Comparison of ENCODE assay signal across 2 cellular contexts in the genomic region with DNA sequence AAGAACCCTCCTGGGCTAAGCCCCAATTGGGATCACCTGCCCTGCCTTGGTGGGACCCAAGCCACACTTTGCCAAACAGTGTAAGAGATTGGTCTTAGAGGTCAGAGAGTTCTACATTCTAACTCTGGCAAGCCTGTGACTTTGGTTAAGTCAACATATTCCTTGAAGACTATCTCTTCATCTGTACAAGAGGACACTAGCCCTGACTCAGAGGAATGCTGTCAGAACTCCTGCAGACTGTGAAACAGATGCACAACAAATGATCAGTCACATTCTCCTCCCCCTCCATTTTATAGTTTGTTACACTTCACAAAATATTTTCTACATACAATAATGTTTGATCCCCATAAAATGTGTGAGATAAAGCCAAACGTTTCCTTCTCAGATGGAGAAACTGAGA.
TF ChIP-seq lines count a peak whose summit lies in the region.

No MANE protein-coding gene starts in this region.

TF ChIP-seq in SK-N-SH, 30 proteins besides CTCF, POLR2A, EP300 and RAD21 (continued from another document):
- no peak for TF ChIP-seq FOXM1 (IDR thresholded peaks at IDR 0.05; ENCODE audit: low read depth)
- no peak for TF ChIP-seq MXI1 (IDR thresholded peaks at IDR 0.05; ENCODE audit: low read depth, low read length)
- TF ChIP-seq NFIC (IDR thresholded peaks at IDR 0.05; ENCODE audit: borderline replicate concordance), result no peak
- TF ChIP-seq ELF1 (IDR thresholded peaks at IDR 0.05), result no peak
- TF ChIP-seq YY1 (IDR thresholded peaks at IDR 0.05; ENCODE audit: low read depth), result no peak
- TF ChIP-seq SIN3A (IDR thresholded peaks at IDR 0.05; ENCODE audit: borderline replicate concordance, low read depth, low read length), result no peak
- TF ChIP-seq TAF1 (IDR thresholded peaks at IDR 0.05; ENCODE audit: borderline replicate concordance, low read depth, low read length), result no peak
- TF ChIP-seq, protein P1, sequence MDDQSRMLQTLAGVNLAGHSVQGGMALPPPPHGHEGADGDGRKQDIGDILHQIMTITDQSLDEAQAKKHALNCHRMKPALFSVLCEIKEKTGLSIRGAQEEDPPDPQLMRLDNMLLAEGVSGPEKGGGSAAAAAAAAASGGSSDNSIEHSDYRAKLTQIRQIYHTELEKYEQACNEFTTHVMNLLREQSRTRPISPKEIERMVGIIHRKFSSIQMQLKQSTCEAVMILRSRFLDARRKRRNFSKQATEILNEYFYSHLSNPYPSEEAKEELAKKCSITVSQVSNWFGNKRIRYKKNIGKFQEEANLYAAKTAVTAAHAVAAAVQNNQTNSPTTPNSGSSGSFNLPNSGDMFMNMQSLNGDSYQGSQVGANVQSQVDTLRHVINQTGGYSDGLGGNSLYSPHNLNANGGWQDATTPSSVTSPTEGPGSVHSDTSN (IDR thresholded peaks at IDR 0.05), result peak; percentile 23; the same call in 1 of the 2 replicates
- TF ChIP-seq RXRA (IDR thresholded peaks at IDR 0.05; ENCODE audit: borderline replicate concordance, low read depth), result no peak
- peak; percentile 48; the same call in 1 of the 2 replicates for TF ChIP-seq TCF12 (IDR thresholded peaks at IDR 0.05)
- no peak for TF ChIP-seq GABPA (IDR thresholded peaks at IDR 0.05; ENCODE audit: low read depth)
- TF ChIP-seq MEF2A (IDR thresholded peaks at IDR 0.05; ENCODE audit: borderline replicate concordance, low read depth), result no peak
- TF ChIP-seq, protein P2, sequence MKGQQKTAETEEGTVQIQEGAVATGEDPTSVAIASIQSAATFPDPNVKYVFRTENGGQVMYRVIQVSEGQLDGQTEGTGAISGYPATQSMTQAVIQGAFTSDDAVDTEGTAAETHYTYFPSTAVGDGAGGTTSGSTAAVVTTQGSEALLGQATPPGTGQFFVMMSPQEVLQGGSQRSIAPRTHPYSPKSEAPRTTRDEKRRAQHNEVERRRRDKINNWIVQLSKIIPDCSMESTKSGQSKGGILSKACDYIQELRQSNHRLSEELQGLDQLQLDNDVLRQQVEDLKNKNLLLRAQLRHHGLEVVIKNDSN (IDR thresholded peaks at IDR 0.05; ENCODE audit: borderline replicate concordance, low read depth), result no peak

TF ChIP-seq in SK-N-SH treated with all-trans-retinoic acid at 6 μM for 48 hours, 23 proteins besides CTCF, POLR2A, EP300 and RAD21 (continued from another document):
- TF ChIP-seq, protein P3, sequence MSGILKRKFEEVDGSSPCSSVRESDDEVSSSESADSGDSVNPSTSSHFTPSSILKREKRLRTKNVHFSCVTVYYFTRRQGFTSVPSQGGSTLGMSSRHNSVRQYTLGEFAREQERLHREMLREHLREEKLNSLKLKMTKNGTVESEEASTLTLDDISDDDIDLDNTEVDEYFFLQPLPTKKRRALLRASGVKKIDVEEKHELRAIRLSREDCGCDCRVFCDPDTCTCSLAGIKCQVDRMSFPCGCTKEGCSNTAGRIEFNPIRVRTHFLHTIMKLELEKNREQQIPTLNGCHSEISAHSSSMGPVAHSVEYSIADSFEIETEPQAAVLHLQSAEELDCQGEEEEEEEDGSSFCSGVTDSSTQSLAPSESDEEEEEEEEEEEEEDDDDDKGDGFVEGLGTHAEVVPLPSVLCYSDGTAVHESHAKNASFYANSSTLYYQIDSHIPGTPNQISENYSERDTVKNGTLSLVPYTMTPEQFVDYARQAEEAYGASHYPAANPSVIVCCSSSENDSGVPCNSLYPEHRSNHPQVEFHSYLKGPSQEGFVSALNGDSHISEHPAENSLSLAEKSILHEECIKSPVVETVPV (CRISPR knock-in tag; IDR thresholded peaks at IDR 0.05), result no peak
- TF ChIP-seq, protein P4, sequence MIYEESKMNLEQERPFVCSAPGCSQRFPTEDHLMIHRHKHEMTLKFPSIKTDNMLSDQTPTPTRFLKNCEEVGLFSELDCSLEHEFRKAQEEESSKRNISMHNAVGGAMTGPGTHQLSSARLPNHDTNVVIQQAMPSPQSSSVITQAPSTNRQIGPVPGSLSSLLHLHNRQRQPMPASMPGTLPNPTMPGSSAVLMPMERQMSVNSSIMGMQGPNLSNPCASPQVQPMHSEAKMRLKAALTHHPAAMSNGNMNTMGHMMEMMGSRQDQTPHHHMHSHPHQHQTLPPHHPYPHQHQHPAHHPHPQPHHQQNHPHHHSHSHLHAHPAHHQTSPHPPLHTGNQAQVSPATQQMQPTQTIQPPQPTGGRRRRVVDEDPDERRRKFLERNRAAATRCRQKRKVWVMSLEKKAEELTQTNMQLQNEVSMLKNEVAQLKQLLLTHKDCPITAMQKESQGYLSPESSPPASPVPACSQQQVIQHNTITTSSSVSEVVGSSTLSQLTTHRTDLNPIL (CRISPR knock-in tag; IDR thresholded peaks at IDR 0.05; ENCODE audit: low read depth), result no peak
- no peak for TF ChIP-seq ZFP30 (CRISPR knock-in tag; IDR thresholded peaks at IDR 0.05)
- TF ChIP-seq, protein P5, sequence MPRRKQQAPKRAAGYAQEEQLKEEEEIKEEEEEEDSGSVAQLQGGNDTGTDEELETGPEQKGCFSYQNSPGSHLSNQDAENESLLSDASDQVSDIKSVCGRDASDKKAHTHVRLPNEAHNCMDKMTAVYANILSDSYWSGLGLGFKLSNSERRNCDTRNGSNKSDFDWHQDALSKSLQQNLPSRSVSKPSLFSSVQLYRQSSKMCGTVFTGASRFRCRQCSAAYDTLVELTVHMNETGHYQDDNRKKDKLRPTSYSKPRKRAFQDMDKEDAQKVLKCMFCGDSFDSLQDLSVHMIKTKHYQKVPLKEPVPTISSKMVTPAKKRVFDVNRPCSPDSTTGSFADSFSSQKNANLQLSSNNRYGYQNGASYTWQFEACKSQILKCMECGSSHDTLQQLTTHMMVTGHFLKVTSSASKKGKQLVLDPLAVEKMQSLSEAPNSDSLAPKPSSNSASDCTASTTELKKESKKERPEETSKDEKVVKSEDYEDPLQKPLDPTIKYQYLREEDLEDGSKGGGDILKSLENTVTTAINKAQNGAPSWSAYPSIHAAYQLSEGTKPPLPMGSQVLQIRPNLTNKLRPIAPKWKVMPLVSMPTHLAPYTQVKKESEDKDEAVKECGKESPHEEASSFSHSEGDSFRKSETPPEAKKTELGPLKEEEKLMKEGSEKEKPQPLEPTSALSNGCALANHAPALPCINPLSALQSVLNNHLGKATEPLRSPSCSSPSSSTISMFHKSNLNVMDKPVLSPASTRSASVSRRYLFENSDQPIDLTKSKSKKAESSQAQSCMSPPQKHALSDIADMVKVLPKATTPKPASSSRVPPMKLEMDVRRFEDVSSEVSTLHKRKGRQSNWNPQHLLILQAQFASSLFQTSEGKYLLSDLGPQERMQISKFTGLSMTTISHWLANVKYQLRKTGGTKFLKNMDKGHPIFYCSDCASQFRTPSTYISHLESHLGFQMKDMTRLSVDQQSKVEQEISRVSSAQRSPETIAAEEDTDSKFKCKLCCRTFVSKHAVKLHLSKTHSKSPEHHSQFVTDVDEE (CRISPR knock-in tag; IDR thresholded peaks at IDR 0.05), result no peak
- TF ChIP-seq ZNF565 (CRISPR knock-in tag; conservative IDR thresholded peaks at IDR 0.05; ENCODE audit: low read depth), result no peak
- no peak for TF ChIP-seq CSDC2 (CRISPR knock-in tag; IDR thresholded peaks at IDR 0.05)
- TF ChIP-seq SNAI2 (CRISPR knock-in tag; IDR thresholded peaks at IDR 0.05), result no peak
- TF ChIP-seq ZFP3 (CRISPR knock-in tag; IDR thresholded peaks at IDR 0.05), result no peak
- no peak for TF ChIP-seq ZC3H10 (CRISPR knock-in tag; IDR thresholded peaks at IDR 0.05)
- TF ChIP-seq PPARA (CRISPR knock-in tag; IDR thresholded peaks at IDR 0.05; ENCODE audit: borderline replicate concordance), result no peak
- TF ChIP-seq RARB (CRISPR knock-in tag; IDR thresholded peaks at IDR 0.05), result no peak
- no peak for TF ChIP-seq GLIS3 (CRISPR knock-in tag; IDR thresholded peaks at IDR 0.05)
- no peak for TF ChIP-seq ZNF8 (CRISPR knock-in tag; IDR thresholded peaks at IDR 0.05)
- TF ChIP-seq, protein P6, sequence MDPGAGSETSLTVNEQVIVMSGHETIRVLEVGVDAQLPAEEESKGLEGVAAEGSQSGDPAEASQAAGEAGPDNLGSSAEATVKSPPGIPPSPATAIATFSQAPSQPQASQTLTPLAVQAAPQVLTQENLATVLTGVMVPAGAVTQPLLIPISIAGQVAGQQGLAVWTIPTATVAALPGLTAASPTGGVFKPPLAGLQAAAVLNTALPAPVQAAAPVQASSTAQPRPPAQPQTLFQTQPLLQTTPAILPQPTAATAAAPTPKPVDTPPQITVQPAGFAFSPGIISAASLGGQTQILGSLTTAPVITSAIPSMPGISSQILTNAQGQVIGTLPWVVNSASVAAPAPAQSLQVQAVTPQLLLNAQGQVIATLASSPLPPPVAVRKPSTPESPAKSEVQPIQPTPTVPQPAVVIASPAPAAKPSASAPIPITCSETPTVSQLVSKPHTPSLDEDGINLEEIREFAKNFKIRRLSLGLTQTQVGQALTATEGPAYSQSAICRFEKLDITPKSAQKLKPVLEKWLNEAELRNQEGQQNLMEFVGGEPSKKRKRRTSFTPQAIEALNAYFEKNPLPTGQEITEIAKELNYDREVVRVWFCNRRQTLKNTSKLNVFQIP (CRISPR knock-in tag; IDR thresholded peaks at IDR 0.05; ENCODE audit: borderline replicate concordance, low read depth), result no peak
- TF ChIP-seq TCF4 (CRISPR knock-in tag; IDR thresholded peaks at IDR 0.05; ENCODE audit: borderline replicate concordance), result no peak
- no peak for TF ChIP-seq ZNF70 (CRISPR knock-in tag; IDR thresholded peaks at IDR 0.05)
- no peak for TF ChIP-seq BACH2 (CRISPR knock-in tag; IDR thresholded peaks at IDR 0.05; ENCODE audit: borderline replicate concordance)
- no peak for TF ChIP-seq ESRRG (CRISPR knock-in tag; IDR thresholded peaks at IDR 0.05)
